Comparison of ENCODE assay signal across 1 cellular context in genomic region chr9:86512929-86513328, GRCh38.
A peak's percentile ranks its signal among the peaks of the same experiment; 100 is the strongest.
TF ChIP-seq lines count a peak whose summit lies in the region.

No MANE protein-coding gene starts in this region.

TF ChIP-seq in IMR-90, 13 proteins besides CTCF, POLR2A, EP300 and RAD21 (continued from another document):
- no peak for TF ChIP-seq NFE2L2 (IDR thresholded peaks at IDR 0.05; ENCODE audit: low read depth, low read length)
- TF ChIP-seq MAFK (IDR thresholded peaks at IDR 0.05; ENCODE audit: low read depth, low read length) = no peak
- TF ChIP-seq CEBPB (IDR thresholded peaks at IDR 0.05; ENCODE audit: low read depth, low read length) = peak; percentile 76
- no peak for TF ChIP-seq SMC3 (IDR thresholded peaks at IDR 0.05; ENCODE audit: low read depth, low read length)
TF ChIP-seq in IMR-90: peak in this region for 2.
